Comparison of ENCODE assay signal across 20 cellular contexts in the genomic region with DNA sequence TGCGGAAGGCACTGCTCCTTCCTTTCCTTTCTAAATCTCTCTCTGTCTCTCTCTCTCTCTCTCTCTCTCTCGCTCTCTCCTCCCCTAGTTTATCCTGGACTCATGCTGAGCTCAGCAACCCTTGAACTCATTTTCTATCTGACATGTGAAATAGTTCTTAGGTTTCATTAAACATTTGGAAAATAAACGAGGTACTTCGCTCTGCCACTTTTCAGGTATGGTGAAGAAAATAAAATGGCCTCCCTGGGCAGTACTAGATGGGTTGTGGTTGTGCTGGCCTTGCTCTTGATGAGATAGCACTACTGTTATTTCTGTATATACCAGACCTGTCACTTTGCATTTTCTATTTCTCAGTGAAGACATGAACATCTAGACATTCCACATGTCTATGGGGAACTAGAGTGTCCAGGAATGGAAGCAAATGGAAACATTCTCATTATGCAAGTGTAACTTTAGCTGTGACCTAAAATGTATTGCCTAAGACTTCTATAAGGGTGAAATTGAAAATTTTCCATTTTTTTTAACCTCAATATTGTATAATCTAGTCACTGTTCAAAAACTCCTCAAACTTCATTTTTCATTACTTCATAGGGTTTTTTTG. TPM values are rescaled to one million over a fixed set of nuclear protein-coding genes. Genes with fewer than 3 reads are reported as not detected.
DNase-seq lines count a peak whose midpoint lies in the region; ATAC-seq, FAIRE-seq and TF ChIP-seq lines count a peak whose summit lies in the region.
"Had no signal": no experiment of that assay in that cellular context is flagged by ENCODE, and none has a peak within 500 bp of the region (broad histone marks: within the 10 kb centered on the region; RNA-seq: fewer than 3 reads in every experiment).

No MANE protein-coding gene starts in this region.

- no peak for DNase-seq in Peyer's patch
- no peak for DNase-seq in mesenchymal stem cell
- no peak for DNase-seq in stimulated activated naive B cell treated with anti-CD40 and anti-IgM and Interleukin-4, amounts not matched to agents 10 μg/mL and 1 μg/mL and 100 μg/mL, for 72 hours
- no peak for DNase-seq in DMS153 treated with DMSO at 0.1 percent for 48 hours (lab: John Stamatoyannopoulos, UW; ENCODE audit: unreplicated experiment)
- no peak for DNase-seq in naive thymus-derived CD4-positive, alpha-beta T cell
- DNase-seq in C1 segment of cervical spinal cord (lab: John Stamatoyannopoulos, UW) = no peak
- DNase-seq: activated CD4-positive, alpha-beta memory T cell treated with anti-CD3 and anti-CD28 coated beads for 36 hours; activated gamma-delta T cell; dermis blood vessel endothelial cell; DND-41; head of caudate nucleus; left ventricle myocardium inferior; NCI-H1105; NK-92 treated with Interleukin-12 subunit alpha and Interleukin-12 subunit beta, amount 100 ng/mL, for 24 hours; small intestine; stimulated activated naive CD8-positive, alpha-beta T cell treated with anti-CD3 and anti-CD28 coated beads, Interleukin-15, Interleukin-2, amounts not matched to agents 100 U/mL and 50 U/mL, for 24 hours; WERI-Rb-1 had no signal

- no peaks in the 10 kb centered on the region for H3K27me3 Mint-ChIP-seq in stimulated activated naive B cell treated with anti-CD40 and anti-IgM and Interleukin-4, amounts not matched to agents 10 μg/mL and 1 μg/mL and 100 μg/mL, for 72 hours
- no peaks in the 10 kb centered on the region for H3K27me3 Mint-ChIP-seq in naive thymus-derived CD4-positive, alpha-beta T cell
- H3K27me3 Mint-ChIP-seq: activated CD4-positive, alpha-beta memory T cell treated with anti-CD3 and anti-CD28 coated beads for 36 hours had no signal

- POLR2A ChIA-PET in naive thymus-derived CD4-positive, alpha-beta T cell (lab: Charles Lee) = interaction anchor here (0.6 to 2.7 kb wide), 7 partner anchors 11 to 546 kb away, joined by 3 to 15 read pairs (median 3); partner anchors contain the start of genes FAM76B and SESN3

- H3K4ac ChIP-seq in mesenchymal stem cell (ENCODE audit: low read depth in 1 of 2, low read length in 2 of 2) = no peak overlapping the region

- H3K27ac Mint-ChIP-seq in stimulated activated naive B cell treated with anti-CD40 and anti-IgM and Interleukin-4, amounts not matched to agents 10 μg/mL and 1 μg/mL and 100 μg/mL, for 72 hours = peak overlapping the region; percentile 77
- peak overlapping the region in 1 of 9 donors; percentile 4 for H3K27ac Mint-ChIP-seq in naive thymus-derived CD4-positive, alpha-beta T cell
- H3K27ac Mint-ChIP-seq: activated CD4-positive, alpha-beta memory T cell treated with anti-CD3 and anti-CD28 coated beads for 36 hours; T-helper 1 cell treated with Interleukin-12 subunit alpha and Interleukin-12 subunit beta and Interleukin-4 antibody, amounts not matched to agents 30 μg/mL and 1 μg/mL, for 36 hours had no signal

- H2AK5ac ChIP-seq in mesenchymal stem cell (ENCODE audit: low read length, severe bottlenecking) = no peak overlapping the region

- no peak overlapping the region for H2BK15ac ChIP-seq in mesenchymal stem cell (ENCODE audit: low read depth, poor library complexity, severe bottlenecking)

- no peak overlapping the region for H3K18ac ChIP-seq in mesenchymal stem cell (ENCODE audit: low read depth in 1 of 2, low read length in 2 of 2)

- H4K8ac ChIP-seq in mesenchymal stem cell (ENCODE audit: low read length) = no peak overlapping the region

- peaks cover 32 to 33% of the 10 kb centered on the region in 2 donors for H3K4me1 Mint-ChIP-seq in stimulated activated naive B cell treated with anti-CD40 and anti-IgM and Interleukin-4, amounts not matched to agents 10 μg/mL and 1 μg/mL and 100 μg/mL, for 72 hours
- peaks cover 0 to 16% (median 5%) of the 10 kb centered on the region in 7 donors for H3K4me1 Mint-ChIP-seq in naive thymus-derived CD4-positive, alpha-beta T cell

- H3K9me3 Mint-ChIP-seq in stimulated activated naive B cell treated with anti-CD40 and anti-IgM and Interleukin-4, amounts not matched to agents 10 μg/mL and 1 μg/mL and 100 μg/mL, for 72 hours = no peaks in the 10 kb centered on the region
- H3K9me3 Mint-ChIP-seq in naive thymus-derived CD4-positive, alpha-beta T cell = peaks cover 0 to 2% (median 0%) of the 10 kb centered on the region in 11 donors
- H3K9me3 Mint-ChIP-seq: activated CD4-positive, alpha-beta memory T cell treated with anti-CD3 and anti-CD28 coated beads for 36 hours; T-helper 1 cell treated with Interleukin-12 subunit alpha and Interleukin-12 subunit beta and Interleukin-4 antibody, amounts not matched to agents 30 μg/mL and 1 μg/mL, for 36 hours had no signal

- FAIRE-seq in colon (lab: Jason Lieb, UNC) = peak; percentile 18
- FAIRE-seq: small intestine had no signal

- no peak overlapping the region for H2BK12ac ChIP-seq in mesenchymal stem cell (ENCODE audit: low read length in 2 of 2)

- no peak for TF ChIP-seq CTCF in Peyer's patch (IDR thresholded peaks at IDR 0.05)

- H3K9me3 ChIP-seq in Peyer's patch = no peaks in the 10 kb centered on the region
- no peaks in the 10 kb centered on the region for H3K9me3 ChIP-seq in mesenchymal stem cell (ENCODE audit: control insufficient read depth, low read length)
- H3K9me3 ChIP-seq in naive thymus-derived CD4-positive, alpha-beta T cell (ENCODE audit: control insufficient read depth in 2 of 3, low read length in 3 of 3) = no peaks in the 10 kb centered on the region
- H3K9me3 ChIP-seq: left ventricle myocardium inferior, neutrophil had no signal

- H3K14ac ChIP-seq in mesenchymal stem cell (ENCODE audit: low read length in 2 of 2) = no peak overlapping the region

- no peak overlapping the region for H3K4me2 ChIP-seq in mesenchymal stem cell (ENCODE audit: low read length, poor library complexity, severe bottlenecking)

- H3K4me3 Mint-ChIP-seq in stimulated activated naive B cell treated with anti-CD40 and anti-IgM and Interleukin-4, amounts not matched to agents 10 μg/mL and 1 μg/mL and 100 μg/mL, for 72 hours = peak overlapping the region in 1 of 2 donors; percentile 11
- H3K4me3 Mint-ChIP-seq in naive thymus-derived CD4-positive, alpha-beta T cell = no peak overlapping the region
- H3K4me3 Mint-ChIP-seq: activated CD4-positive, alpha-beta memory T cell treated with anti-CD3 and anti-CD28 coated beads for 36 hours; T-helper 1 cell treated with Interleukin-12 subunit alpha and Interleukin-12 subunit beta and Interleukin-4 antibody, amounts not matched to agents 30 μg/mL and 1 μg/mL, for 36 hours had no signal

- no peaks in the 10 kb centered on the region for H3K36me3 ChIP-seq in Peyer's patch
- H3K36me3 ChIP-seq in mesenchymal stem cell (ENCODE audit: control insufficient read depth in 1 of 2, insufficient read depth in 2 of 2, low read depth in 1 of 2, low read length in 2 of 2) = no peaks in the 10 kb centered on the region
- no peaks in the 10 kb centered on the region for H3K36me3 ChIP-seq in naive thymus-derived CD4-positive, alpha-beta T cell (ENCODE audit: control insufficient read depth in 2 of 3, insufficient read depth in 3 of 3, low read length in 3 of 3)
- H3K36me3 ChIP-seq: left ventricle myocardium inferior, neutrophil, WERI-Rb-1 had no signal

- H3K9ac ChIP-seq in mesenchymal stem cell (ENCODE audit: low read length) = no peak overlapping the region

- no peak for TF ChIP-seq POLR2A in Peyer's patch (IDR thresholded peaks at IDR 0.05)

- intact Hi-C loops in naive thymus-derived CD4-positive, alpha-beta T cell (cut with micrococcal nuclease) = no loop called here

- H3K27ac ChIP-seq in Peyer's patch (peak overlapping the region in 3 of 4 donors; percentile 3 to 60 (median 47)), mesenchymal stem cell (ENCODE audit: low read length, poor library complexity, severe bottlenecking) (peak overlapping the region; percentile 65)
- H3K27ac ChIP-seq in naive thymus-derived CD4-positive, alpha-beta T cell (ENCODE audit: low read depth, low read length) = no peak overlapping the region
- H3K27ac ChIP-seq: neutrophil, WERI-Rb-1 had no signal

- H3K36me3 Mint-ChIP-seq in stimulated activated naive B cell treated with anti-CD40 and anti-IgM and Interleukin-4, amounts not matched to agents 10 μg/mL and 1 μg/mL and 100 μg/mL, for 72 hours = no peaks in the 10 kb centered on the region
- peaks cover 0 to 2% (median 0%) of the 10 kb centered on the region in 5 donors for H3K36me3 Mint-ChIP-seq in naive thymus-derived CD4-positive, alpha-beta T cell
- H3K36me3 Mint-ChIP-seq: activated CD4-positive, alpha-beta memory T cell treated with anti-CD3 and anti-CD28 coated beads for 36 hours had no signal

- H3K4me1 ChIP-seq in Peyer's patch = peaks cover 0 to 11% (median 5%) of the 10 kb centered on the region in 4 donors
- no peaks in the 10 kb centered on the region for H3K4me1 ChIP-seq in mesenchymal stem cell (ENCODE audit: control insufficient read depth, insufficient read depth, low read depth, low read length)
- H3K4me1 ChIP-seq in naive thymus-derived CD4-positive, alpha-beta T cell (ENCODE audit: control insufficient read depth in 2 of 2, insufficient read depth in 2 of 2, low read length in 2 of 2) = no peaks in the 10 kb centered on the region
- H3K4me1 ChIP-seq: left ventricle myocardium inferior had no signal

- CTCF ChIA-PET in naive thymus-derived CD4-positive, alpha-beta T cell (lab: Charles Lee) = interaction anchor here (2.2 kb wide), 1 partner anchor 11 kb away, joined by 5 read pairs; no protein-coding TSS in a partner anchor

- no peak overlapping the region for H3K4me3 ChIP-seq in Peyer's patch
- H3K4me3 ChIP-seq in mesenchymal stem cell (ENCODE audit: insufficient read depth in 1 of 2, low read depth in 1 of 2, low read length in 2 of 2) = no peak overlapping the region
- H3K4me3 ChIP-seq in naive thymus-derived CD4-positive, alpha-beta T cell (ENCODE audit: low read length) = no peak overlapping the region
- H3K4me3 ChIP-seq: left ventricle myocardium inferior had no signal

- 82% methylated on average over 3 of the region's 4 CpGs for WGBS in mesenchymal stem cell

- no peak for ATAC-seq in stimulated activated naive B cell treated with anti-CD40 and anti-IgM and Interleukin-4, amounts not matched to agents 10 μg/mL and 1 μg/mL and 100 μg/mL, for 72 hours (replicated peaks)
- no peak for ATAC-seq in naive thymus-derived CD4-positive, alpha-beta T cell
- ATAC-seq: stimulated activated naive CD8-positive, alpha-beta T cell treated with anti-CD3 and anti-CD28 coated beads, Interleukin-15, Interleukin-2, amounts not matched to agents 100 U/mL and 50 U/mL, for 24 hours had no signal

- no peak overlapping the region for H2BK120ac ChIP-seq in mesenchymal stem cell (ENCODE audit: low read depth, low read length)

- no peak overlapping the region for H2BK5ac ChIP-seq in mesenchymal stem cell (ENCODE audit: low read depth, low read length, poor library complexity, severe bottlenecking)

- no peak overlapping the region for H3K23ac ChIP-seq in mesenchymal stem cell (ENCODE audit: low read length in 2 of 2)

- H3K79me1 ChIP-seq in mesenchymal stem cell (replicated peaks; ENCODE audit: low read length, poor library complexity, severe bottlenecking) = no peaks in the 10 kb centered on the region

- H4K91ac ChIP-seq in mesenchymal stem cell (ENCODE audit: low read length) = no peak overlapping the region

- no peaks in the 10 kb centered on the region for H3K27me3 ChIP-seq in Peyer's patch
- no peaks in the 10 kb centered on the region for H3K27me3 ChIP-seq in mesenchymal stem cell (ENCODE audit: control insufficient read depth in 1 of 2, insufficient read depth in 1 of 2, low read length in 2 of 2)
- no peaks in the 10 kb centered on the region for H3K27me3 ChIP-seq in naive thymus-derived CD4-positive, alpha-beta T cell (ENCODE audit: control insufficient read depth in 2 of 2, insufficient read depth in 2 of 2, low read length in 2 of 2)
- H3K27me3 ChIP-seq: neutrophil had no signal

- no peak overlapping the region for H2AFZ ChIP-seq in mesenchymal stem cell (ENCODE audit: low read depth, low read length)

RNA-seq across cellular contexts. Expression of gene SESN3, which starts 12.1 kb away (rescaled TPM):
- total RNA-seq in Peyer's patch = 10 to 100 TPM; 23.1 to 52.8 (median 28.4) TPM
- polyA plus RNA-seq in mesenchymal stem cell (2013, experiment 1 of 2) = 13.0 TPM
- 13.2 TPM for polyA plus RNA-seq in mesenchymal stem cell (2013, experiment 2 of 2)
- total RNA-seq in naive thymus-derived CD4-positive, alpha-beta T cell = 100 to 1,000 TPM in 3 of 5 experiments, 10 to 100 TPM in 2; 77.5 to 262 (median 133) TPM
- polyA plus RNA-seq in naive thymus-derived CD4-positive, alpha-beta T cell = 1 to 10 TPM; 4.2 TPM
